18 cellular contexts compared by ENCODE assay signal in the genomic region with DNA sequence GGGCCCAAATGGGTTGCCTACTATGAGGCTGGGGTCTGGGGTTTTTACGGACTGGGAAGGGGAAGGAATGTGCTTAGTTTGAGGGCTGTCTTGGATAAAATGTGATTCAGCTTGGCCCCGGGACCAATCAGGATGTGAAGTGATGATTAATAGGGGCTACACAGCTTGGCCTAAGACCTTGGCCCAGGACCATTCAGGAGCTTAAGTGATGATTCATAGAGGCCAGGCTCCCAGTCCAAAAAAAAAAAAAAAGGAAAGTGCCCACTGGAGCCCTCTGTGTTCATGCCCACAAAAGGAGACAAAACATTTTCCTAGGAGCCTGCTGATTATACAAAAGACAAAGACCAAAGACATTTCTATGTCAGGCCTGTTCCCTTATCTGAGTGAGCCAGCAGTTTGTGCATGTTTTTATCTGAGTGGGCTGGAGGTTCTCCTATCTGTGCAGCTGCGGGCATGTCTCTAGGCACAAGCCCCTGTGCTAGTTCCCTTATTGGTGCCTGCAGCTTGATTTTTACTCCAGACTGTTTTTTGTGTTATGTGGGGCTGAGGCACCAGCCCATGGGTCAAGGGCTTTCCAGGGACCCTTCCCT.
DNase-seq lines count a peak whose midpoint lies in the region; ATAC-seq and TF ChIP-seq lines count a peak whose summit lies in the region.
"Had no signal": no experiment of that assay in that cellular context is flagged by ENCODE, and none has a peak within 500 bp of the region (broad histone marks: within the 10 kb centered on the region; RNA-seq: fewer than 3 reads in every experiment).

No MANE protein-coding gene starts in this region.

- H3K14ac ChIP-seq in trophoblast cell (ENCODE audit: low read length): no peak overlapping the region

- POLR2A ChIA-PET in OCI-LY7 (lab: Charles Lee): interaction anchor here (0.8 to 1.0 kb wide), 3 partner anchors 10 to 16 kb away, joined by 3 to 4 read pairs (median 3); no protein-coding TSS in a partner anchor

- no peak overlapping the region for H2BK5ac ChIP-seq in trophoblast cell (ENCODE audit: low read depth, low read length, poor library complexity)

- no peaks in the 10 kb centered on the region for H3K9me3 ChIP-seq in SJSA1 (replicated peaks)
- H3K9me3 ChIP-seq in trophoblast cell (ENCODE audit: insufficient read depth, low read depth, low read length): no peaks in the 10 kb centered on the region
- H3K9me3 ChIP-seq in OCI-LY7 (ENCODE audit: low read length): no peaks in the 10 kb centered on the region

- H3K4me3 ChIP-seq in SJSA1: no peak overlapping the region
- no peak overlapping the region for H3K4me3 ChIP-seq in trophoblast cell (ENCODE audit: low read depth, low read length)
- H3K4me3 ChIP-seq in OCI-LY7 (ENCODE audit: low read depth, low read length, poor library complexity, severe bottlenecking): no peak overlapping the region
- H3K4me3 ChIP-seq: heart right ventricle had no signal

- H3K27me3 ChIP-seq in SJSA1 (replicated peaks) (no peaks in the 10 kb centered on the region), trophoblast cell (ENCODE audit: insufficient read depth, low read length) (no peaks in the 10 kb centered on the region)
- H3K27me3 ChIP-seq: heart right ventricle had no signal

- ATAC-seq in HG03469 (IDR thresholded peaks at IDR 0.05; ENCODE audit: unreplicated experiment): no peak
- ATAC-seq: heart right ventricle, Right ventricle myocardium inferior had no signal

- no peak overlapping the region for H4K12ac ChIP-seq in trophoblast cell (ENCODE audit: low read depth, low read length)

- TF ChIP-seq CTCF in OCI-LY7 (conservative IDR thresholded peaks at IDR 0.05; ENCODE audit: low read length): no peak

- H2BK12ac ChIP-seq in trophoblast cell (ENCODE audit: low read length): peak overlapping the region; percentile 52

- H3K27ac ChIP-seq in SJSA1: peak overlapping the region; percentile 78
- peak overlapping the region; percentile 71 for H3K27ac ChIP-seq in trophoblast cell (ENCODE audit: low read depth, low read length)
- H3K27ac ChIP-seq in OCI-LY7 (ENCODE audit: low read depth, low read length, poor library complexity, severe bottlenecking): no peak overlapping the region
- H3K27ac ChIP-seq: heart right ventricle, parathyroid adenoma, VCaP had no signal

- intact Hi-C loops in OCI-LY7 (cut with micrococcal nuclease; ENCODE audit: unreplicated experiment): no loop called here

- no TSS peak for BruUV-seq in OCI-LY7 (replicated peaks; lab: Mats Ljungman, UMichigan)

- H3K79me2 ChIP-seq in trophoblast cell (ENCODE audit: control insufficient read depth, insufficient read depth, low read length, poor library complexity) (no peaks in the 10 kb centered on the region), OCI-LY7 (ENCODE audit: insufficient read depth, low read depth, low read length) (no peaks in the 10 kb centered on the region)
- H3K79me2 ChIP-seq: parathyroid adenoma had no signal

- DNase-seq in ELR (ENCODE audit: low read depth): peak; percentile 95
- peak; percentile 75 to 76 for DNase-seq in SJSA1 (ENCODE audit: low read depth in 1 of 2, low spot score in 2 of 2)
- peak; percentile 44 for DNase-seq in fibroblast of gingiva (ENCODE audit: low read depth)
- peak in 1 of 2 donors; percentile 7 for DNase-seq in trophoblast cell
- no peak for DNase-seq in OCI-LY7 (ENCODE audit: low spot score)
- no peak for DNase-seq in NCI-H446 (lab: John Stamatoyannopoulos, UW)
- DNase-seq in stimulated activated CD4-positive, alpha-beta T cell treated with anti-CD3 and anti-CD28 coated beads, Interleukin-12 subunit alpha, Interleukin-12 subunit beta, amount 100 ng/mL, for 4 hours: no peak
- DNase-seq: activated CD8-positive, alpha-beta memory T cell treated with anti-CD3 and anti-CD28 coated beads, Interleukin-2, amount 50 U/mL, for 48 hours; C1 segment of cervical spinal cord; GOT3; heart right ventricle; NCI-H1417 treated with DMSO at 0.1 percent for 48 hours; NCI-H526; stimulated activated CD4-positive, alpha-beta T cell treated with anti-CD3 and anti-CD28 coated beads, Interleukin-2, amount 100 ng/mL, for 24 hours had no signal

- H3K79me1 ChIP-seq in trophoblast cell (ENCODE audit: low read length): peaks cover 9% of the 10 kb centered on the region

- no peaks in the 10 kb centered on the region for H4K20me1 ChIP-seq in OCI-LY7 (ENCODE audit: insufficient read depth, low read length)

- H3K4me1 ChIP-seq in SJSA1 (replicated peaks): peaks cover 49% of the 10 kb centered on the region
- H3K4me1 ChIP-seq in trophoblast cell (ENCODE audit: control insufficient read depth in 1 of 2, insufficient read depth in 2 of 2, low read length in 2 of 2): peaks cover 0 to 9% of the 10 kb centered on the region in 2 experiments
- no peaks in the 10 kb centered on the region for H3K4me1 ChIP-seq in OCI-LY7 (ENCODE audit: insufficient read depth, low read length, poor library complexity, severe bottlenecking)
- H3K4me1 ChIP-seq: heart right ventricle, parathyroid adenoma had no signal

- no peak overlapping the region for H2AK5ac ChIP-seq in trophoblast cell (ENCODE audit: low read length)

- H3K9me2 ChIP-seq in OCI-LY7 (ENCODE audit: insufficient read depth, low read length): no peaks in the 10 kb centered on the region

- no peaks in the 10 kb centered on the region for H3K36me3 ChIP-seq in SJSA1
- no peaks in the 10 kb centered on the region for H3K36me3 ChIP-seq in trophoblast cell (ENCODE audit: control insufficient read depth in 1 of 2, insufficient read depth in 2 of 2, low read length in 2 of 2)
- no peaks in the 10 kb centered on the region for H3K36me3 ChIP-seq in OCI-LY7 (ENCODE audit: insufficient read depth, low read length)
- H3K36me3 ChIP-seq: heart right ventricle had no signal

- H4K91ac ChIP-seq in trophoblast cell (ENCODE audit: low read depth, low read length): no peak overlapping the region

- WGBS in trophoblast cell (ENCODE audit: extremely low coverage, insufficient coverage, insufficient read length): no CpG with 5 or more reads among the region's 3 CpGs

- no peak overlapping the region for H2AFZ ChIP-seq in trophoblast cell (ENCODE audit: insufficient read depth, low read length, poor library complexity)
- no peak overlapping the region for H2AFZ ChIP-seq in OCI-LY7 (ENCODE audit: low read length)
- H2AFZ ChIP-seq: parathyroid adenoma had no signal

- no peak overlapping the region for H3K9ac ChIP-seq in trophoblast cell (ENCODE audit: low read length)
- H3K9ac ChIP-seq: parathyroid adenoma had no signal

- H3K4ac ChIP-seq in trophoblast cell (ENCODE audit: low read depth, low read length): no peak overlapping the region

- CTCF ChIA-PET in OCI-LY7 (lab: Charles Lee; ENCODE audit: unreplicated experiment): no interaction called here

- H3K4me2 ChIP-seq in trophoblast cell (ENCODE audit: low read length): no peak overlapping the region
- H3K4me2 ChIP-seq in OCI-LY7 (ENCODE audit: low read length): no peak overlapping the region

- H4K8ac ChIP-seq in trophoblast cell (ENCODE audit: low read depth, low read length): peak overlapping the region; percentile 20

- peak overlapping the region; percentile 7 for H2BK120ac ChIP-seq in trophoblast cell (ENCODE audit: insufficient read depth, low read length, poor library complexity)

- H3K23ac ChIP-seq in trophoblast cell (ENCODE audit: low read length): no peak overlapping the region

- no peak overlapping the region for H3K18ac ChIP-seq in trophoblast cell (ENCODE audit: low read length)

Comparison
In these comparisons a context has a peak if more than half of its experiments do, and no peak if none do; other contexts are left out.
1. DNase-seq: peak in ELR (single experiment), SJSA1 (2 of 2) and fibroblast of gingiva (single experiment); none in OCI-LY7 (single experiment), NCI-H446 (0 of 2) and stimulated activated CD4-positive, alpha-beta T cell treated with anti-CD3 and anti-CD28 coated beads, Interleukin-12 subunit alpha, Interleukin-12 subunit beta, amount 100 ng/mL, for 4 hours (single experiment).